10 cellular contexts compared by ENCODE assay signal in genomic region chr3:27943106-27943505, GRCh38.
DNase-seq lines count a peak whose midpoint lies in the region; ATAC-seq, FAIRE-seq and TF ChIP-seq lines count a peak whose summit lies in the region.
"Had no signal": no experiment of that assay in that cellular context is flagged by ENCODE, and none has a peak within 500 bp of the region (broad histone marks: within the 10 kb centered on the region; RNA-seq: fewer than 3 reads in every experiment).

No MANE protein-coding gene starts in this region.

- ATAC-seq in GM19328 (IDR thresholded peaks at IDR 0.05; ENCODE audit: unreplicated experiment): no peak

- H3K36me3 ChIP-seq in bronchial epithelial cell (ENCODE audit: control insufficient read depth, insufficient read depth, low read length): no peaks in the 10 kb centered on the region

- peaks cover 2% of the 10 kb centered on the region for H3K27me3 ChIP-seq in bronchial epithelial cell (ENCODE audit: control insufficient read depth, insufficient read depth, low read length)

- no peak for FAIRE-seq in bronchial epithelial cell (lab: Jason Lieb, UNC)

- DNase-seq in activated gamma-delta T cell treated with Interleukin-2 at 50 U/mL for 16 hours (peak; percentile 3), activated gamma-delta T cell (lab: John Stamatoyannopoulos, UW) (no peak), Kasumi-1 (lab: John Stamatoyannopoulos, UW) (peak; percentile 52 to 79), bronchial epithelial cell (ENCODE audit: low read depth) (peak; percentile 23), renal cortical epithelial cell (ENCODE audit: low read depth) (peak; percentile 15), NCI-H446 (lab: John Stamatoyannopoulos, UW) (no peak)
- DNase-seq in activated effector memory CD4-positive, alpha-beta T cell treated with anti-CD3 and anti-CD28 coated beads, Interleukin-2, amount 50 U/mL, for 16 hours: no peak
- DNase-seq: DMS79, Right ventricle myocardium superior had no signal

- no peak overlapping the region for H3K4me3 ChIP-seq in bronchial epithelial cell (ENCODE audit: low read depth, low read length)

- peak; percentile 26 for TF ChIP-seq CTCF in bronchial epithelial cell (IDR thresholded peaks at IDR 0.05; ENCODE audit: insufficient read depth, low read length, severe bottlenecking)

Comparison
In these comparisons a context has a peak if more than half of its experiments do, and no peak if none do; other contexts are left out.
1. DNase-seq: peak in activated gamma-delta T cell treated with Interleukin-2 at 50 U/mL for 16 hours (single experiment), Kasumi-1 (2 of 2), bronchial epithelial cell (single experiment) and renal cortical epithelial cell (single experiment); none in activated gamma-delta T cell (single experiment), activated effector memory CD4-positive, alpha-beta T cell treated with anti-CD3 and anti-CD28 coated beads, Interleukin-2, amount 50 U/mL, for 16 hours (single experiment) and NCI-H446 (0 of 2).